Comparison of ENCODE assay signal across 22 cellular contexts in genomic region chr2:153866595-153866994, GRCh38. TPM values are rescaled to one million over a fixed set of nuclear protein-coding genes. Genes with fewer than 3 reads are reported as not detected.
DNase-seq lines count a peak whose midpoint lies in the region; ATAC-seq, FAIRE-seq and TF ChIP-seq lines count a peak whose summit lies in the region.
"Had no signal": no experiment of that assay in that cellular context is flagged by ENCODE, and none has a peak within 500 bp of the region (broad histone marks: within the 10 kb centered on the region; RNA-seq: fewer than 3 reads in every experiment).

No MANE protein-coding gene starts in this region.

- no peaks in the 10 kb centered on the region for H4K20me1 ChIP-seq in IMR-90 (ENCODE audit: insufficient read depth, low read length)

- ATAC-seq in IMR-90 (ENCODE audit: low read depth) (no peak), HG03045 (IDR thresholded peaks at IDR 0.05; ENCODE audit: unreplicated experiment) (no peak)
- ATAC-seq in activated CD8-positive, alpha-beta T cell treated with anti-CD3 and anti-CD28 coated beads, Interleukin-2, amount 10 ng/mL, durations not matched to agents 7 days and 5 days: no peak
- ATAC-seq: CD8-positive, alpha-beta T cell; GM12878; GM23338; HCT116 had no signal

- H3K27ac Mint-ChIP-seq in activated CD8-positive, alpha-beta T cell treated with anti-CD3 and anti-CD28 coated beads, Interleukin-2, amount 10 ng/mL, durations not matched to agents 7 days and 5 days: no peak overlapping the region
- no peak overlapping the region for H3K27ac Mint-ChIP-seq in CD4-positive, alpha-beta memory T cell
- H3K27ac Mint-ChIP-seq: CD8-positive, alpha-beta T cell; GM23338; H9 had no signal

- peaks cover 5% of the 10 kb centered on the region; the same call in 1 of the 2 replicates for H3K9me3 ChIP-seq in IMR-90 (ENCODE audit: control insufficient read depth, insufficient read depth, low read length)
- no peaks in the 10 kb centered on the region for H3K9me3 ChIP-seq in kidney (ENCODE audit: control insufficient read depth in 1 of 2, low read length in 2 of 2)
- H3K9me3 ChIP-seq in CD4-positive, alpha-beta memory T cell (ENCODE audit: control insufficient read depth in 1 of 2, low read length in 2 of 2): no peaks in the 10 kb centered on the region
- H3K9me3 ChIP-seq: Caco-2 had no signal

- H3K36me3 Mint-ChIP-seq in activated CD8-positive, alpha-beta T cell treated with anti-CD3 and anti-CD28 coated beads, Interleukin-2, amount 10 ng/mL, durations not matched to agents 7 days and 5 days (ENCODE audit: low read depth): no peaks in the 10 kb centered on the region
- H3K36me3 Mint-ChIP-seq in CD4-positive, alpha-beta memory T cell: no peaks in the 10 kb centered on the region
- H3K36me3 Mint-ChIP-seq: CD8-positive, alpha-beta T cell had no signal

- H2AK9ac ChIP-seq in IMR-90 (replicated peaks; ENCODE audit: low read depth, low read length, poor library complexity): no peak overlapping the region

- H3K9ac ChIP-seq in IMR-90 (ENCODE audit: low read depth, low read length): no peak overlapping the region
- no peak overlapping the region for H3K9ac ChIP-seq in kidney (ENCODE audit: low read length in 2 of 2)

- H3K4me1 Mint-ChIP-seq in activated CD8-positive, alpha-beta T cell treated with anti-CD3 and anti-CD28 coated beads, Interleukin-2, amount 10 ng/mL, durations not matched to agents 7 days and 5 days (ENCODE audit: low read depth): no peaks in the 10 kb centered on the region
- H3K4me1 Mint-ChIP-seq in CD4-positive, alpha-beta memory T cell: no peaks in the 10 kb centered on the region

- no peak for DNase-seq in IMR-90
- DNase-seq in kidney: no peak
- no peak for DNase-seq in activated CD8-positive, alpha-beta T cell treated with anti-CD3 and anti-CD28 coated beads, Interleukin-2, amount 10 ng/mL, durations not matched to agents 7 days and 5 days
- no peak for DNase-seq in CD4-positive, alpha-beta memory T cell
- no peak for DNase-seq in NCI-H345 (lab: John Stamatoyannopoulos, UW)
- DNase-seq: 8988T; C1 segment of cervical spinal cord; Caco-2; CD8-positive, alpha-beta T cell; DMS153; DND-41; GDM1; H9 had no signal

- H3K27me3 Mint-ChIP-seq in activated CD8-positive, alpha-beta T cell treated with anti-CD3 and anti-CD28 coated beads, Interleukin-2, amount 10 ng/mL, durations not matched to agents 7 days and 5 days (ENCODE audit: low read depth): peaks cover 10% of the 10 kb centered on the region
- no peaks in the 10 kb centered on the region for H3K27me3 Mint-ChIP-seq in CD4-positive, alpha-beta memory T cell

- no peak overlapping the region for H4K5ac ChIP-seq in IMR-90 (ENCODE audit: low read depth, low read length)

- no peak overlapping the region for H2BK120ac ChIP-seq in IMR-90 (ENCODE audit: low read depth, low read length)

- H3K9me3 Mint-ChIP-seq in activated CD8-positive, alpha-beta T cell treated with anti-CD3 and anti-CD28 coated beads, Interleukin-2, amount 10 ng/mL, durations not matched to agents 7 days and 5 days (ENCODE audit: insufficient read depth): no peaks in the 10 kb centered on the region
- peaks cover 0 to 13% (median 7%) of the 10 kb centered on the region in 8 donors for H3K9me3 Mint-ChIP-seq in CD4-positive, alpha-beta memory T cell
- H3K9me3 Mint-ChIP-seq: GM23338 had no signal

- no peak overlapping the region for H4K91ac ChIP-seq in IMR-90 (ENCODE audit: insufficient read depth, low read depth, low read length)

- H2AK5ac ChIP-seq in IMR-90 (ENCODE audit: low read depth, low read length): no peak overlapping the region

- H2AFZ ChIP-seq in IMR-90 (replicated peaks; ENCODE audit: low read length, poor library complexity): no peak overlapping the region
- H2AFZ ChIP-seq: GM23338 had no signal

- no TSS peak for BruUV-seq in IMR-90 (replicated peaks; lab: Mats Ljungman, UMichigan)

- no peak overlapping the region for H3K56ac ChIP-seq in IMR-90 (ENCODE audit: extremely low read depth, insufficient read depth, low read length)

- TF ChIP-seq CTCF in IMR-90 (conservative IDR thresholded peaks at IDR 0.05; ENCODE audit: low read depth, low read length): no peak
- no peak for TF ChIP-seq CTCF in kidney (IDR thresholded peaks at IDR 0.05; ENCODE audit: borderline replicate concordance, extremely low read depth, insufficient read depth)

- in situ Hi-C loops in IMR-90 (cut with MboI; ENCODE audit: low sequenced_read_pairs): no loop called here

- intact Hi-C loops in IMR-90 (cut with micrococcal nuclease): no loop called here
- intact Hi-C loops in kidney (cut with DNase I): no loop called here
- intact Hi-C loops in CD4-positive, alpha-beta memory T cell (cut with micrococcal nuclease): no loop called here

- H3K4me2 ChIP-seq in IMR-90 (ENCODE audit: low read depth, low read length): no peak overlapping the region
- H3K4me2 ChIP-seq: GM23338 had no signal

- H3K14ac ChIP-seq in IMR-90 (replicated peaks; ENCODE audit: low read depth, low read length): no peak overlapping the region

- H2BK20ac ChIP-seq in IMR-90 (ENCODE audit: low read depth, low read length): no peak overlapping the region

- no peaks in the 10 kb centered on the region for H3K79me1 ChIP-seq in IMR-90 (ENCODE audit: low read depth in 1 of 2, low read length in 2 of 2)

- no peak overlapping the region for H3K27ac ChIP-seq in IMR-90 (ENCODE audit: insufficient read depth, low read length)
- H3K27ac ChIP-seq in kidney (ENCODE audit: low read depth in 2 of 2, low read length in 2 of 2): no peak overlapping the region
- no peak overlapping the region for H3K27ac ChIP-seq in CD4-positive, alpha-beta memory T cell (ENCODE audit: low read depth, low read length)

- H3K4ac ChIP-seq in IMR-90 (ENCODE audit: low read depth, low read length): no peak overlapping the region

- no peaks in the 10 kb centered on the region for H3K36me3 ChIP-seq in IMR-90 (ENCODE audit: control insufficient read depth, insufficient read depth, low read length)
- no peaks in the 10 kb centered on the region for H3K36me3 ChIP-seq in kidney (ENCODE audit: control insufficient read depth in 1 of 2, insufficient read depth in 2 of 2, low read length in 2 of 2)
- H3K36me3 ChIP-seq in CD4-positive, alpha-beta memory T cell (ENCODE audit: insufficient read depth, low read length): no peaks in the 10 kb centered on the region

- no peaks in the 10 kb centered on the region for H3K27me3 ChIP-seq in IMR-90 (ENCODE audit: control insufficient read depth, insufficient read depth, low read length)
- H3K27me3 ChIP-seq in CD4-positive, alpha-beta memory T cell (ENCODE audit: insufficient read depth, low read length): no peaks in the 10 kb centered on the region

- H3K9me1 ChIP-seq in IMR-90 (ENCODE audit: insufficient read depth, low read length): no peaks in the 10 kb centered on the region

- peak; percentile 61 for FAIRE-seq in A204.1 (lab: Jason Lieb, UNC)
- FAIRE-seq in colon (lab: Jason Lieb, UNC): peak; percentile 65
- peak; percentile 87 for FAIRE-seq in kidney (lab: Jason Lieb, UNC)
- FAIRE-seq: GM12878, GM19239 had no signal

- H2BK15ac ChIP-seq in IMR-90 (ENCODE audit: low read depth, low read length): no peak overlapping the region

- no peak overlapping the region for H3K4me3 Mint-ChIP-seq in activated CD8-positive, alpha-beta T cell treated with anti-CD3 and anti-CD28 coated beads, Interleukin-2, amount 10 ng/mL, durations not matched to agents 7 days and 5 days
- no peak overlapping the region for H3K4me3 Mint-ChIP-seq in CD4-positive, alpha-beta memory T cell
- H3K4me3 Mint-ChIP-seq: CD8-positive, alpha-beta T cell; GM23338; H9 had no signal

- no peak overlapping the region for H3K23ac ChIP-seq in IMR-90 (ENCODE audit: low read depth, low read length)

- CTCF ChIA-PET in IMR-90 (lab: Yijun Ruan, JAX): no interaction called here
- CTCF ChIA-PET in activated CD8-positive, alpha-beta T cell treated with anti-CD3 and anti-CD28 coated beads, Interleukin-2, amount 10 ng/mL, durations not matched to agents 7 days and 5 days (lab: Charles Lee): no interaction called here
- CTCF ChIA-PET in CD4-positive, alpha-beta memory T cell (lab: Charles Lee; ENCODE audit: partially characterized antibody): interaction anchor here (1.0 kb wide), 1 partner anchor 25 kb away, joined by 3 read pairs; no protein-coding TSS in a partner anchor

- no peak for TF ChIP-seq RAD21 in IMR-90 (IDR thresholded peaks at IDR 0.05; ENCODE audit: low read length)

- H3K4me3 ChIP-seq in IMR-90 (ENCODE audit: insufficient read depth, low read depth, low read length) (no peak overlapping the region), kidney (ENCODE audit: low read length in 2 of 2) (no peak overlapping the region)
- no peak overlapping the region for H3K4me3 ChIP-seq in CD4-positive, alpha-beta memory T cell (ENCODE audit: low read length in 2 of 2)
- H3K4me3 ChIP-seq: GM12878, GM23338 had no signal

- dilution Hi-C loops in IMR-90 (cut with HindIII; ENCODE audit: low sequenced_read_pairs, unreplicated experiment): no loop called here

- no peak overlapping the region for H4K8ac ChIP-seq in IMR-90 (ENCODE audit: low read depth in 2 of 2, low read length in 2 of 2)

- H2BK5ac ChIP-seq in IMR-90 (ENCODE audit: low read depth, low read length, poor library complexity, severe bottlenecking): no peak overlapping the region

- POLR2A ChIA-PET in IMR-90 (lab: Charles Lee; ENCODE audit: unreplicated experiment): interaction anchor here (0.6 kb wide), 1 partner anchor 1494 kb away, joined by 4 read pairs; no protein-coding TSS in a partner anchor
- POLR2A ChIA-PET in activated CD8-positive, alpha-beta T cell treated with anti-CD3 and anti-CD28 coated beads, Interleukin-2, amount 10 ng/mL, durations not matched to agents 7 days and 5 days (lab: Charles Lee): no interaction called here
- POLR2A ChIA-PET in CD4-positive, alpha-beta memory T cell (lab: Charles Lee; ENCODE audit: partially characterized antibody): no interaction called here

- no peak for TF ChIP-seq POLR2A in IMR-90 (IDR thresholded peaks at IDR 0.05; ENCODE audit: low read depth, low read length)

- H3K4me1 ChIP-seq in IMR-90 (ENCODE audit: control insufficient read depth, insufficient read depth, low read length) (no peaks in the 10 kb centered on the region), kidney (ENCODE audit: control insufficient read depth in 1 of 2, insufficient read depth in 1 of 2, low read depth in 1 of 2, low read length in 2 of 2) (no peaks in the 10 kb centered on the region)
- H3K4me1 ChIP-seq in CD4-positive, alpha-beta memory T cell (ENCODE audit: insufficient read depth, low read length): no peaks in the 10 kb centered on the region
- H3K4me1 ChIP-seq: Caco-2 had no signal

- H3K18ac ChIP-seq in IMR-90 (ENCODE audit: low read depth, low read length): no peak overlapping the region

RNA-seq across cellular contexts. Expression of gene GALNT13, which starts 5.1 kb away (rescaled TPM):
- total RNA-seq in IMR-90 (2012; rRNA removed): not detected in 2 replicates
- polyA plus RNA-seq in IMR-90 (2012; rRNA removed): 0.03 TPM in 1 of 2 replicates, not detected in the other
- 0.02 TPM in 1 of 2 replicates, not detected in the other for polyA plus RNA-seq in IMR-90 (2012; cell fraction: cytosol; rRNA removed)
- not detected in 2 replicates for polyA plus RNA-seq in IMR-90 (2012; cell fraction: nucleus; rRNA removed; ENCODE audit: low replicate concordance)
- total RNA-seq in kidney: 0.57 TPM
- polyA plus RNA-seq in kidney (ENCODE audit: insufficient read depth, low read depth, low replicate concordance): not detected
- under 1 TPM; 0.55 to 0.61 TPM for total RNA-seq in activated CD8-positive, alpha-beta T cell treated with anti-CD3 and anti-CD28 coated beads, Interleukin-2, amount 10 ng/mL, durations not matched to agents 7 days and 5 days
- total RNA-seq in CD4-positive, alpha-beta memory T cell: under 1 TPM in 1 of 2 experiments, not detected in 1; 0.79 TPM
- polyA plus RNA-seq in CD4-positive, alpha-beta memory T cell: not detected
- total RNA-seq: A673, Caco-2, GM12878 had no signal
- polyA plus RNA-seq: BJ had no signal
